ENCODE assay signal across 15 cellular contexts in genomic region chr17:66518677-66519076, GRCh38.
DNase-seq lines count a peak whose midpoint lies in the region; ATAC-seq and TF ChIP-seq lines count a peak whose summit lies in the region.
"Had no signal": no experiment of that assay in that cellular context is flagged by ENCODE, and none has a peak within 500 bp of the region (broad histone marks: within the 10 kb centered on the region; RNA-seq: fewer than 3 reads in every experiment).

No MANE protein-coding gene starts in this region.

- WGBS in body of pancreas, 2 donors: 77 to 83% methylated on average over 2 of the region's 2 CpGs

- H3K27me3 ChIP-seq in body of pancreas: no peaks in the 10 kb centered on the region
- H3K27me3 ChIP-seq: BE2C, gastrocnemius medialis had no signal

- no peak for ATAC-seq in stimulated activated naive CD8-positive, alpha-beta T cell treated with anti-CD3 and anti-CD28 coated beads, Interleukin-15, Interleukin-2, amounts not matched to agents 100 U/mL and 50 U/mL, for 24 hours
- peak; percentile 51 for ATAC-seq in T-helper 17 cell
- no peak for ATAC-seq in body of pancreas
- ATAC-seq in GM21723 (IDR thresholded peaks at IDR 0.05; ENCODE audit: unreplicated experiment): no peak
- ATAC-seq: gastrocnemius medialis; stimulated activated memory B cell treated with anti-CD40 and anti-IgM and Interleukin-4, amounts not matched to agents 10 μg/mL and 1 μg/mL and 100 μg/mL, for 72 hours had no signal

- H3K4me3 Mint-ChIP-seq in stimulated activated naive CD8-positive, alpha-beta T cell treated with anti-CD3 and anti-CD28 coated beads, Interleukin-15, Interleukin-2, amounts not matched to agents 100 ng/mL and 50 ng/mL, for 24 hours: peak overlapping the region; percentile 23
- no peak overlapping the region for H3K4me3 Mint-ChIP-seq in T-helper 17 cell
- H3K4me3 Mint-ChIP-seq: central memory CD8-positive, alpha-beta T cell; stimulated activated memory B cell treated with anti-CD40 and anti-IgM and Interleukin-4, amounts not matched to agents 10 μg/mL and 1 μg/mL and 100 μg/mL, for 72 hours had no signal

- H3K4me1 Mint-ChIP-seq in stimulated activated naive CD8-positive, alpha-beta T cell treated with anti-CD3 and anti-CD28 coated beads, Interleukin-15, Interleukin-2, amounts not matched to agents 100 ng/mL and 50 ng/mL, for 24 hours (ENCODE audit: low read depth): peaks cover 75% of the 10 kb centered on the region
- peaks cover 25% of the 10 kb centered on the region for H3K4me1 Mint-ChIP-seq in T-helper 17 cell
- H3K4me1 Mint-ChIP-seq: central memory CD8-positive, alpha-beta T cell; stimulated activated memory B cell treated with anti-CD40 and anti-IgM and Interleukin-4, amounts not matched to agents 10 μg/mL and 1 μg/mL and 100 μg/mL, for 72 hours had no signal

- no peaks in the 10 kb centered on the region for H3K4me1 ChIP-seq in body of pancreas

- H3K27me3 Mint-ChIP-seq in stimulated activated naive CD8-positive, alpha-beta T cell treated with anti-CD3 and anti-CD28 coated beads, Interleukin-15, Interleukin-2, amounts not matched to agents 100 ng/mL and 50 ng/mL, for 24 hours: no peaks in the 10 kb centered on the region
- H3K27me3 Mint-ChIP-seq in T-helper 17 cell: no peaks in the 10 kb centered on the region
- H3K27me3 Mint-ChIP-seq: central memory CD8-positive, alpha-beta T cell; stimulated activated memory B cell treated with anti-CD40 and anti-IgM and Interleukin-4, amounts not matched to agents 10 μg/mL and 1 μg/mL and 100 μg/mL, for 72 hours had no signal

- DNase-seq in stimulated activated naive CD8-positive, alpha-beta T cell treated with anti-CD3 and anti-CD28 coated beads, Interleukin-15, Interleukin-2, amounts not matched to agents 100 U/mL and 50 U/mL, for 24 hours: no peak
- no peak for DNase-seq in T-helper 17 cell
- peak; percentile 79 for DNase-seq in inferior parietal cortex (ENCODE audit: extremely low spot score)
- no peak for DNase-seq in body of pancreas
- no peak for DNase-seq in EL
- no peak for DNase-seq in OCI-M2 (lab: John Stamatoyannopoulos, UW; ENCODE audit: unreplicated experiment)
- DNase-seq: activated CD8-positive, alpha-beta memory T cell treated with anti-CD3 and anti-CD28 coated beads, Interleukin-2, amount 50 U/mL, for 4 hours; BE2C; DMS79 treated with DMSO at 0.1 percent for 48 hours; gastrocnemius medialis; MV-4-11 had no signal

- intact Hi-C loops in body of pancreas (cut with DNase I): no loop called here

- H3K9me3 ChIP-seq in T-helper 17 cell (ENCODE audit: control insufficient read depth, low read length, poor library complexity, severe bottlenecking) (no peaks in the 10 kb centered on the region), body of pancreas (no peaks in the 10 kb centered on the region)
- H3K9me3 ChIP-seq: BE2C, gastrocnemius medialis had no signal

- no peak for TF ChIP-seq CTCF in body of pancreas (IDR thresholded peaks at IDR 0.05)

- H3K9me3 Mint-ChIP-seq in stimulated activated naive CD8-positive, alpha-beta T cell treated with anti-CD3 and anti-CD28 coated beads, Interleukin-15, Interleukin-2, amounts not matched to agents 100 ng/mL and 50 ng/mL, for 24 hours: peaks cover 3% of the 10 kb centered on the region
- H3K9me3 Mint-ChIP-seq: central memory CD8-positive, alpha-beta T cell had no signal

- H3K27ac Mint-ChIP-seq in stimulated activated naive CD8-positive, alpha-beta T cell treated with anti-CD3 and anti-CD28 coated beads, Interleukin-15, Interleukin-2, amounts not matched to agents 100 ng/mL and 50 ng/mL, for 24 hours: peak overlapping the region; percentile 63
- peak overlapping the region; percentile 39 for H3K27ac Mint-ChIP-seq in T-helper 17 cell
- H3K27ac Mint-ChIP-seq: stimulated activated memory B cell treated with anti-CD40 and anti-IgM and Interleukin-4, amounts not matched to agents 10 μg/mL and 1 μg/mL and 100 μg/mL, for 72 hours had no signal

- H3K27ac ChIP-seq in body of pancreas: no peak overlapping the region

- peaks cover 60% of the 10 kb centered on the region for H3K36me3 Mint-ChIP-seq in stimulated activated naive CD8-positive, alpha-beta T cell treated with anti-CD3 and anti-CD28 coated beads, Interleukin-15, Interleukin-2, amounts not matched to agents 100 ng/mL and 50 ng/mL, for 24 hours (ENCODE audit: low read depth)
- peaks cover 3% of the 10 kb centered on the region for H3K36me3 Mint-ChIP-seq in T-helper 17 cell (ENCODE audit: low read depth)
- H3K36me3 Mint-ChIP-seq: stimulated activated memory B cell treated with anti-CD40 and anti-IgM and Interleukin-4, amounts not matched to agents 10 μg/mL and 1 μg/mL and 100 μg/mL, for 72 hours had no signal

- no peak overlapping the region for H3K4me3 ChIP-seq in body of pancreas
- H3K4me3 ChIP-seq: gastrocnemius medialis had no signal

- no peak for TF ChIP-seq POLR2A in body of pancreas (IDR thresholded peaks at IDR 0.05)

- H3K36me3 ChIP-seq in body of pancreas (replicated peaks in 1 of 2; ENCODE audit: insufficient read depth in 1 of 2, low read depth in 2 of 2): no peaks in the 10 kb centered on the region
- H3K36me3 ChIP-seq: BE2C, gastrocnemius medialis had no signal
